ENCODE assay signal across 1 cellular context in genomic region chr1:30719406-30720270, GRCh38.
TF ChIP-seq lines count a peak whose summit lies in the region.

No MANE protein-coding gene starts in this region.

TF ChIP-seq in endothelial cell of umbilical vein, 7 proteins besides CTCF, POLR2A, EP300 and RAD21 (continued from another document):
- TF ChIP-seq MAX (IDR thresholded peaks at IDR 0.05; ENCODE audit: insufficient read depth, insufficient read length), result no peak
TF ChIP-seq in endothelial cell of umbilical vein: peak in this region for 0.
